1 cellular context compared by ENCODE assay signal in the genomic region with DNA sequence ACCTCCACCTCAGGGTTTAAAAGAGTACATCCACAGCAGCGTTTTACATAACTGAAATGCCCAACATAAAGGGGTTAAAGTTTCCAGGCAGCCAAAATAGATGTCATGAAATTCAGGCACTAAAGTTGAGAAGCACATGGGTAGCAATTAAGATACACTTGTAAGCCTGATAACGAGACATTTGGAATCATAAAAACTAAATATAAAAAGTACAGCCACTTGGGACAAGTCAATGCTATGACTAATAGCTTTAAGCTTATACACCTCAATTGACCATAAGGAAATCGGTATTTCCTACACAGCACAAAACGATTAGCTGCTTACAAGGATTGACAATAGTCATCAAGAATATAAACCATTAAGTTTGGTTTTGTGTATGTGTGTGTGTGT.
A peak's percentile ranks its signal among the peaks of the same experiment; 100 is the strongest.
TF ChIP-seq lines count a peak whose summit lies in the region.

No MANE protein-coding gene starts in this region.

TF ChIP-seq in HEK293, 187 proteins besides CTCF, POLR2A, EP300 and RAD21 (continued from another document):
- TF ChIP-seq, protein P1, sequence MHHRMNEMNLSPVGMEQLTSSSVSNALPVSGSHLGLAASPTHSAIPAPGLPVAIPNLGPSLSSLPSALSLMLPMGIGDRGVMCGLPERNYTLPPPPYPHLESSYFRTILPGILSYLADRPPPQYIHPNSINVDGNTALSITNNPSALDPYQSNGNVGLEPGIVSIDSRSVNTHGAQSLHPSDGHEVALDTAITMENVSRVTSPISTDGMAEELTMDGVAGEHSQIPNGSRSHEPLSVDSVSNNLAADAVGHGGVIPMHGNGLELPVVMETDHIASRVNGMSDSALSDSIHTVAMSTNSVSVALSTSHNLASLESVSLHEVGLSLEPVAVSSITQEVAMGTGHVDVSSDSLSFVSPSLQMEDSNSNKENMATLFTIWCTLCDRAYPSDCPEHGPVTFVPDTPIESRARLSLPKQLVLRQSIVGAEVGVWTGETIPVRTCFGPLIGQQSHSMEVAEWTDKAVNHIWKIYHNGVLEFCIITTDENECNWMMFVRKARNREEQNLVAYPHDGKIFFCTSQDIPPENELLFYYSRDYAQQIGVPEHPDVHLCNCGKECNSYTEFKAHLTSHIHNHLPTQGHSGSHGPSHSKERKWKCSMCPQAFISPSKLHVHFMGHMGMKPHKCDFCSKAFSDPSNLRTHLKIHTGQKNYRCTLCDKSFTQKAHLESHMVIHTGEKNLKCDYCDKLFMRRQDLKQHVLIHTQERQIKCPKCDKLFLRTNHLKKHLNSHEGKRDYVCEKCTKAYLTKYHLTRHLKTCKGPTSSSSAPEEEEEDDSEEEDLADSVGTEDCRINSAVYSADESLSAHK (tag by site-specific recombination; IDR thresholded peaks at IDR 0.05): 0 out of 2 replicates have a peak, but pooled peaks have one; percentile 34
- no peak for TF ChIP-seq ZNF677 (tag by site-specific recombination; IDR thresholded peaks at IDR 0.05)
- no peak for TF ChIP-seq KLF9 (tag by site-specific recombination; IDR thresholded peaks at IDR 0.05; ENCODE audit: low read depth)
- TF ChIP-seq, protein P2, sequence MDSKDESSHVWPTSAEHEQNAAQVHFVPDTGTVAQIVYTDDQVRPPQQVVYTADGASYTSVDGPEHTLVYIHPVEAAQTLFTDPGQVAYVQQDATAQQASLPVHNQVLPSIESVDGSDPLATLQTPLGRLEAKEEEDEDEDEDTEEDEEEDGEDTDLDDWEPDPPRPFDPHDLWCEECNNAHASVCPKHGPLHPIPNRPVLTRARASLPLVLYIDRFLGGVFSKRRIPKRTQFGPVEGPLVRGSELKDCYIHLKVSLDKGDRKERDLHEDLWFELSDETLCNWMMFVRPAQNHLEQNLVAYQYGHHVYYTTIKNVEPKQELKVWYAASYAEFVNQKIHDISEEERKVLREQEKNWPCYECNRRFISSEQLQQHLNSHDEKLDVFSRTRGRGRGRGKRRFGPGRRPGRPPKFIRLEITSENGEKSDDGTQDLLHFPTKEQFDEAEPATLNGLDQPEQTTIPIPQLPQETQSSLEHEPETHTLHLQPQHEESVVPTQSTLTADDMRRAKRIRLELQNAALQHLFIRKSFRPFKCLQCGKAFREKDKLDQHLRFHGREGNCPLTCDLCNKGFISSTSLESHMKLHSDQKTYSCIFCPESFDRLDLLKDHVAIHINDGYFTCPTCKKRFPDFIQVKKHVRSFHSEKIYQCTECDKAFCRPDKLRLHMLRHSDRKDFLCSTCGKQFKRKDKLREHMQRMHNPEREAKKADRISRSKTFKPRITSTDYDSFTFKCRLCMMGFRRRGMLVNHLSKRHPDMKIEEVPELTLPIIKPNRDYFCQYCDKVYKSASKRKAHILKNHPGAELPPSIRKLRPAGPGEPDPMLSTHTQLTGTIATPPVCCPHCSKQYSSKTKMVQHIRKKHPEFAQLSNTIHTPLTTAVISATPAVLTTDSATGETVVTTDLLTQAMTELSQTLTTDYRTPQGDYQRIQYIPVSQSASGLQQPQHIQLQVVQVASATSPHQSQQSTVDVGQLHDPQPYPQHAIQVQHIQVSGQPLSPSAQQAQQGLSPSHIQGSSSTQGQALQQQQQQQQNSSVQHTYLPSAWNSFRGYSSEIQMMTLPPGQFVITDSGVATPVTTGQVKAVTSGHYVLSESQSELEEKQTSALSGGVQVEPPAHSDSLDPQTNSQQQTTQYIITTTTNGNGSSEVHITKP (tag by site-specific recombination; IDR thresholded peaks at IDR 0.05): no peak
- TF ChIP-seq, protein P3, sequence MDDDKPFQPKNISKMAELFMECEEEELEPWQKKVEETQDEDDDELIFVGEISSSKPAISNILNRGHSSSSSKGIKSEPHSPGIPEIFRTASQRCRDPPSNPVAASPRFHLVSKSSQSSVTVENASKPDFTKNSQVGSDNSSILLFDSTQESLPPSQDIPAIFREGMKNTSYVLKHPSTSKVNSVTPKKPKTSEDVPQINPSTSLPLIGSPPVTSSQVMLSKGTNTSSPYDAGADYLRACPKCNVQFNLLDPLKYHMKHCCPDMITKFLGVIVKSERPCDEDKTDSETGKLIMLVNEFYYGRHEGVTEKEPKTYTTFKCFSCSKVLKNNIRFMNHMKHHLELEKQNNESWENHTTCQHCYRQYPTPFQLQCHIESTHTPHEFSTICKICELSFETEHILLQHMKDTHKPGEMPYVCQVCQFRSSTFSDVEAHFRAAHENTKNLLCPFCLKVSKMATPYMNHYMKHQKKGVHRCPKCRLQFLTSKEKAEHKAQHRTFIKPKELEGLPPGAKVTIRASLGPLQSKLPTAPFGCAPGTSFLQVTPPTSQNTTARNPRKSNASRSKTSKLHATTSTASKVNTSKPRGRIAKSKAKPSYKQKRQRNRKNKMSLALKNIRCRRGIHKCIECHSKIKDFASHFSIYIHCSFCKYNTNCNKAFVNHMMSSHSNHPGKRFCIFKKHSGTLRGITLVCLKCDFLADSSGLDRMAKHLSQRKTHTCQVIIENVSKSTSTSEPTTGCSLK (tag by site-specific recombination; IDR thresholded peaks at IDR 0.05): no peak
- TF ChIP-seq ZBTB21 (tag by site-specific recombination; IDR thresholded peaks at IDR 0.05): no peak
- peak; percentile 50; the same call in 1 of the 2 replicates for TF ChIP-seq FEZF1 (tag by site-specific recombination; IDR thresholded peaks at IDR 0.05)
- TF ChIP-seq ZNF654 (tag by site-specific recombination; IDR thresholded peaks at IDR 0.05; ENCODE audit: low read depth): no peak
- TF ChIP-seq ZNF404 (tag by site-specific recombination; IDR thresholded peaks at IDR 0.05): no peak
- no peak for TF ChIP-seq ZFP69B (tag by site-specific recombination; IDR thresholded peaks at IDR 0.05)
